ENCODE assay signal across 9 cellular contexts in genomic region chr7:20218261-20218660, GRCh38. TPM values are rescaled to one million over a fixed set of nuclear protein-coding genes. Genes with fewer than 3 reads are reported as not detected.
A peak's percentile ranks its signal among the peaks of the same experiment; 100 is the strongest.
DNase-seq lines count a peak whose midpoint lies in the region; ATAC-seq, FAIRE-seq and TF ChIP-seq lines count a peak whose summit lies in the region.
"Had no signal": no experiment of that assay in that cellular context is flagged by ENCODE, and none has a peak within 500 bp of the region (broad histone marks: within the 10 kb centered on the region; RNA-seq: fewer than 3 reads in every experiment).

No MANE protein-coding gene starts in this region.

- DNase-seq in OCI-M1 (lab: John Stamatoyannopoulos, UW) (peak; percentile 23), epithelial cell of prostate (ENCODE audit: low read depth, low spot score) (no peak), small intestine (no peak), NCI-H1417 treated with DMSO at 0.1 percent for 48 hours (lab: John Stamatoyannopoulos, UW) (no peak), ACHN (no peak)
- no peak for DNase-seq in stimulated activated naive CD8-positive, alpha-beta T cell treated with anti-CD3 and anti-CD28 coated beads, Interleukin-15, amount 100 ng/mL, for 72 hours
- DNase-seq: activated T-cell treated with anti-CD3 and anti-CD28 coated beads, Interleukin-2, amount 50 U/mL, for 24 hours had no signal

- CTCF ChIA-PET in HEK293 (lab: Yijun Ruan, JAX), result no interaction called here

- in situ Hi-C loops in ACHN (cut with HindIII; ENCODE audit: low pct_ligation_motif_present, low pct_unique_long_range_greater_than_20kb, low sequenced_read_pairs), result loop anchor here (25.0 kb wide), 1 partner anchor 94 kb away; no protein-coding TSS in a partner anchor

- no peaks in the 10 kb centered on the region for H3K27me3 ChIP-seq in small intestine (ENCODE audit: control insufficient read depth in 2 of 2, insufficient read depth in 2 of 2, low read length in 2 of 2)

- H3K4me1 Mint-ChIP-seq in stimulated activated naive CD8-positive, alpha-beta T cell treated with anti-CD3 and anti-CD28 coated beads, Interleukin-15, amount 100 ng/mL, for 72 hours, result peaks cover 18% of the 10 kb centered on the region

- peaks cover 14% of the 10 kb centered on the region for H3K27me3 Mint-ChIP-seq in stimulated activated naive CD8-positive, alpha-beta T cell treated with anti-CD3 and anti-CD28 coated beads, Interleukin-15, amount 100 ng/mL, for 72 hours
- H3K27me3 Mint-ChIP-seq: activated T-cell treated with anti-CD3 and anti-CD28 coated beads, Interleukin-2, amount 50 U/mL, for 24 hours had no signal

- H3K9me3 Mint-ChIP-seq in stimulated activated naive CD8-positive, alpha-beta T cell treated with anti-CD3 and anti-CD28 coated beads, Interleukin-15, amount 100 ng/mL, for 72 hours, result no peaks in the 10 kb centered on the region
- H3K9me3 Mint-ChIP-seq: activated T-cell treated with anti-CD3 and anti-CD28 coated beads, Interleukin-2, amount 50 U/mL, for 24 hours had no signal

- H3K27ac Mint-ChIP-seq in stimulated activated naive CD8-positive, alpha-beta T cell treated with anti-CD3 and anti-CD28 coated beads, Interleukin-15, amount 100 ng/mL, for 72 hours, result no peak overlapping the region
- H3K27ac Mint-ChIP-seq: activated T-cell treated with anti-CD3 and anti-CD28 coated beads, Interleukin-2, amount 50 U/mL, for 24 hours had no signal

- no peak for ATAC-seq in stimulated activated naive CD8-positive, alpha-beta T cell treated with anti-CD3 and anti-CD28 coated beads, Interleukin-15, amount 100 ng/mL, for 72 hours
- ATAC-seq: Panc1 had no signal

- H3K4me3 ChIP-seq in HEK293 (ENCODE audit: low read depth, low read length), result no peak overlapping the region
- no peak overlapping the region for H3K4me3 ChIP-seq in small intestine (ENCODE audit: low read depth in 1 of 2, low read length in 2 of 2)

- no peak for TF ChIP-seq CTCF in HEK293 (tag by site-specific recombination; IDR thresholded peaks at IDR 0.05)

- H3K4me3 Mint-ChIP-seq in stimulated activated naive CD8-positive, alpha-beta T cell treated with anti-CD3 and anti-CD28 coated beads, Interleukin-15, amount 100 ng/mL, for 72 hours, result no peak overlapping the region
- H3K4me3 Mint-ChIP-seq: activated T-cell treated with anti-CD3 and anti-CD28 coated beads, Interleukin-2, amount 50 U/mL, for 24 hours had no signal

- POLR2A ChIA-PET in HEK293 (lab: Yijun Ruan, JAX), result no interaction called here

- H3K27ac ChIP-seq in HEK293 (ENCODE audit: extremely low read depth, low read depth, low read length), result no peak overlapping the region
- H3K27ac ChIP-seq in epithelial cell of prostate, result peak overlapping the region; percentile 96
- peak overlapping the region; percentile 68 to 80 for H3K27ac ChIP-seq in small intestine (ENCODE audit: low read depth in 1 of 2, low read length in 1 of 2)

- H3K9me3 ChIP-seq in HEK293 (ENCODE audit: control insufficient read depth, insufficient read depth, low read depth, low read length) (no peaks in the 10 kb centered on the region), small intestine (ENCODE audit: control insufficient read depth, low read depth) (no peaks in the 10 kb centered on the region)

- no peaks in the 10 kb centered on the region for H3K4me1 ChIP-seq in HEK293 (ENCODE audit: control insufficient read depth, insufficient read depth, low read length)
- peaks cover 1 to 7% of the 10 kb centered on the region in 2 donors for H3K4me1 ChIP-seq in small intestine (ENCODE audit: control insufficient read depth in 2 of 2, insufficient read depth in 1 of 2, low read depth in 1 of 2, low read length in 1 of 2)

- H3K36me3 ChIP-seq in HEK293 (ENCODE audit: control insufficient read depth in 2 of 2, insufficient read depth in 1 of 2, low read length in 2 of 2) (no peaks in the 10 kb centered on the region), small intestine (ENCODE audit: control insufficient read depth in 2 of 2, insufficient read depth in 2 of 2, low read length in 2 of 2) (no peaks in the 10 kb centered on the region)

- no peak for FAIRE-seq in small intestine (lab: Jason Lieb, UNC)

TF ChIP-seq in HEK293, 187 proteins besides CTCF, POLR2A, EP300 and RAD21:
- TF ChIP-seq HOXC10 (CRISPR knock-in tag; IDR thresholded peaks at IDR 0.05) (no peak), PRDM1 (tag by site-specific recombination; IDR thresholded peaks at IDR 0.05) (peak; percentile 71; the same call in 1 of the 2 replicates)

RNA-seq across cellular contexts. Expression of gene MACC1, which starts 1.1 kb away (rescaled TPM):
- polyA plus RNA-seq in small intestine, result 1 to 10 TPM; 3.5 to 8.7 (median 5.9) TPM
